ENCODE assay signal across 2 cellular contexts in genomic region chr19:57321746-57322145, GRCh38.
TF ChIP-seq lines count a peak whose summit lies in the region.

No MANE protein-coding gene starts in this region.

TF ChIP-seq in IMR-90, 13 proteins besides CTCF, POLR2A, EP300 and RAD21:
- TF ChIP-seq RCOR1 (IDR thresholded peaks at IDR 0.05; ENCODE audit: insufficient replicate concordance, low read length), result no peak
- no peak for TF ChIP-seq MAZ (IDR thresholded peaks at IDR 0.05; ENCODE audit: borderline replicate concordance, low read depth, low read length)
- TF ChIP-seq NFE2L2 (IDR thresholded peaks at IDR 0.05; ENCODE audit: low read depth, low read length), result no peak
- no peak for TF ChIP-seq SMC3 (IDR thresholded peaks at IDR 0.05; ENCODE audit: low read depth, low read length)
- no peak for TF ChIP-seq RFX5 (IDR thresholded peaks at IDR 0.05; ENCODE audit: low read depth, low read length)
- TF ChIP-seq CHD1 (IDR thresholded peaks at IDR 0.05; ENCODE audit: low read depth, low read length), result no peak
- TF ChIP-seq ELK1 (IDR thresholded peaks at IDR 0.05; ENCODE audit: borderline replicate concordance, low read depth, low read length), result no peak
- TF ChIP-seq FOS (IDR thresholded peaks at IDR 0.05; ENCODE audit: low read depth, low read length), result no peak
- no peak for TF ChIP-seq CEBPB (IDR thresholded peaks at IDR 0.05; ENCODE audit: low read depth, low read length)
- no peak for TF ChIP-seq USF2 (IDR thresholded peaks at IDR 0.05; ENCODE audit: low read depth, low read length)
- TF ChIP-seq MXI1 (IDR thresholded peaks at IDR 0.05; ENCODE audit: borderline replicate concordance, low read depth, low read length), result no peak
- no peak for TF ChIP-seq BHLHE40 (IDR thresholded peaks at IDR 0.05; ENCODE audit: low read depth, low read length)
TF ChIP-seq in IMR-90: peak in this region for 0.

TF ChIP-seq in GM12878, 131 proteins besides CTCF, POLR2A, EP300 and RAD21:
- peak; percentile 39; the same call in 1 of the 2 replicates for TF ChIP-seq RUNX3 (IDR thresholded peaks at IDR 0.05; ENCODE audit: low read length)
- TF ChIP-seq ZNF274 (IDR thresholded peaks at IDR 0.05; ENCODE audit: insufficient read depth, insufficient read length), result no peak
- TF ChIP-seq HDAC6 (IDR thresholded peaks at IDR 0.05; ENCODE audit: unreplicated experiment), result no peak
- TF ChIP-seq GATAD2B (conservative IDR thresholded peaks at IDR 0.05; ENCODE audit: low read depth), result no peak
- TF ChIP-seq PKNOX1 (IDR thresholded peaks at IDR 0.05), result no peak
- TF ChIP-seq BHLHE40 (IDR thresholded peaks at IDR 0.05; ENCODE audit: borderline replicate concordance in 1 of 2, low read depth in 2 of 2, low read length in 1 of 2), result no peak
- TF ChIP-seq SPI1 (IDR thresholded peaks at IDR 0.05; ENCODE audit: borderline replicate concordance, insufficient read depth, low read depth, low read length), result no peak
- TF ChIP-seq, protein P1, sequence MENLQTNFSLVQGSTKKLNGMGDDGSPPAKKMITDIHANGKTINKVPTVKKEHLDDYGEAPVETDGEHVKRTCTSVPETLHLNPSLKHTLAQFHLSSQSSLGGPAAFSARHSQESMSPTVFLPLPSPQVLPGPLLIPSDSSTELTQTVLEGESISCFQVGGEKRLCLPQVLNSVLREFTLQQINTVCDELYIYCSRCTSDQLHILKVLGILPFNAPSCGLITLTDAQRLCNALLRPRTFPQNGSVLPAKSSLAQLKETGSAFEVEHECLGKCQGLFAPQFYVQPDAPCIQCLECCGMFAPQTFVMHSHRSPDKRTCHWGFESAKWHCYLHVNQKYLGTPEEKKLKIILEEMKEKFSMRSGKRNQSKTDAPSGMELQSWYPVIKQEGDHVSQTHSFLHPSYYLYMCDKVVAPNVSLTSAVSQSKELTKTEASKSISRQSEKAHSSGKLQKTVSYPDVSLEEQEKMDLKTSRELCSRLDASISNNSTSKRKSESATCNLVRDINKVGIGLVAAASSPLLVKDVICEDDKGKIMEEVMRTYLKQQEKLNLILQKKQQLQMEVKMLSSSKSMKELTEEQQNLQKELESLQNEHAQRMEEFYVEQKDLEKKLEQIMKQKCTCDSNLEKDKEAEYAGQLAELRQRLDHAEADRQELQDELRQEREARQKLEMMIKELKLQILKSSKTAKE (IDR thresholded peaks at IDR 0.05; ENCODE audit: low read depth, poor library complexity, severe bottlenecking), result no peak
